In genomic region chr11:55872731-55873130, GRCh38 we compare ENCODE assay signal across 13 cellular contexts. TPM values are rescaled to one million over a fixed set of nuclear protein-coding genes. Genes with fewer than 3 reads are reported as not detected.
DNase-seq lines count a peak whose midpoint lies in the region; TF ChIP-seq lines count a peak whose summit lies in the region.
"Not testable (repeated sequence)": the region's sequence is repeated elsewhere in the genome, so short reads cannot be mapped to it uniquely, and the experiment has no call there.
"Had no signal": no experiment of that assay in that cellular context is flagged by ENCODE, and none has a peak within 500 bp of the region (broad histone marks: within the 10 kb centered on the region; RNA-seq: fewer than 3 reads in every experiment).

No MANE protein-coding gene starts in this region.

- not testable (repeated sequence) for H3K4me3 Mint-ChIP-seq in glutamatergic neuron (ENCODE audit: unreplicated experiment)

- not testable (repeated sequence) for H3K27me3 Mint-ChIP-seq in glutamatergic neuron (ENCODE audit: unreplicated experiment)

- not testable (repeated sequence) for H3K27me3 ChIP-seq in NT2/D1 (ENCODE audit: insufficient read depth, insufficient read length); dorsolateral prefrontal cortex; spleen (replicated peaks in 1 of 7)

- WGBS in spleen, 5 donors = 26 to 59% (median 31%) methylated on average over 14 to 33 of the region's 33 CpGs

- H3K27ac Mint-ChIP-seq in glutamatergic neuron (ENCODE audit: unreplicated experiment) = not testable (repeated sequence)

- not testable (repeated sequence) for H3K9me3 Mint-ChIP-seq in glutamatergic neuron (ENCODE audit: unreplicated experiment)

- H3K9me3 ChIP-seq in NT2/D1 (ENCODE audit: insufficient read depth, low read length) = not testable (repeated sequence)
- H3K9me3 ChIP-seq in spleen = peaks cover 0 to 30% (median 17%) of the 10 kb centered on the region in 8 donors

- not testable (repeated sequence) for TF ChIP-seq CTCF in LNCaP clone FGC (IDR thresholded peaks at IDR 0.05; ENCODE audit: control insufficient read depth, extremely low read depth, insufficient read depth); dorsolateral prefrontal cortex (IDR thresholded peaks at IDR 0.05 in 54 of 56, conservative IDR thresholded peaks at IDR 0.05 in 2 of 56; ENCODE audit: low read depth in 1 of 56, partially characterized antibody in 56 of 56); glutamatergic neuron (IDR thresholded peaks at IDR 0.05; ENCODE audit: partially characterized antibody, unreplicated experiment); spleen (IDR thresholded peaks at IDR 0.05 in 8 of 11, conservative IDR thresholded peaks at IDR 0.05 in 3 of 11)

- peak overlapping the region; percentile 45 for H3K4me3 ChIP-seq in LNCaP clone FGC (ENCODE audit: low read depth, low read length)
- peak overlapping the region; percentile 40 for H3K4me3 ChIP-seq in NT2/D1 (ENCODE audit: insufficient read length, low read depth)
- H3K4me3 ChIP-seq in dorsolateral prefrontal cortex = peak overlapping the region in 34 of 59 donors; percentile 12 to 55 (median 35)
- not testable (repeated sequence) for H3K4me3 ChIP-seq in spleen

- H3K9ac ChIP-seq in NT2/D1 (ENCODE audit: insufficient read length, low read depth) = peak overlapping the region; percentile 61

- H3K36me3 Mint-ChIP-seq in glutamatergic neuron (ENCODE audit: unreplicated experiment) = not testable (repeated sequence)

- H3K4me1 Mint-ChIP-seq in glutamatergic neuron (ENCODE audit: low read depth, unreplicated experiment) = not testable (repeated sequence)

- TF ChIP-seq POLR2A in spleen (IDR thresholded peaks at IDR 0.05) = not testable (repeated sequence)

- H3K4me1 ChIP-seq in NT2/D1 (ENCODE audit: insufficient read depth, insufficient read length); spleen: not testable (repeated sequence)

- intact Hi-C loops in dorsolateral prefrontal cortex (cut with DNase I); spleen (cut with DNase I; ENCODE audit: low total_unique reads): not testable (repeated sequence)

- DNase-seq in ELF-1 (ENCODE audit: low read depth, low spot score) (peak; percentile 84), LNCaP clone FGC (ENCODE audit: low read depth) (peak; percentile 1), activated gamma-delta T cell (lab: John Stamatoyannopoulos, UW) (peak; percentile 3), glutamatergic neuron (peak; percentile 20), spleen (peak; percentile 41)
- DNase-seq in NT2/D1 (ENCODE audit: low read depth, low spot score); dorsolateral prefrontal cortex: not testable (repeated sequence)

- not testable (repeated sequence) for H3K36me3 ChIP-seq in NT2/D1 (ENCODE audit: insufficient read depth, insufficient read length, low read length); spleen

- H3K27ac ChIP-seq in dorsolateral prefrontal cortex, spleen: not testable (repeated sequence)

RNA-seq across cellular contexts. Expression of gene TRIM51, which starts 10.4 kb away (rescaled TPM):
- total RNA-seq in dorsolateral prefrontal cortex (under 1 TPM in 1 of 120 experiments, not detected in 119; 0.59 TPM), glutamatergic neuron (ENCODE audit: unreplicated experiment) (0.37 TPM), spleen (not detected)
- not detected for polyA plus RNA-seq in spleen
- total RNA-seq: Caco-2; CD4-positive, alpha-beta T cell; H7; HFFc6; HT1080 had no signal
- polyA plus RNA-seq: BJ had no signal

RNA-seq across cellular contexts. Expression of gene OR5D16, which starts 34.2 kb away (rescaled TPM):
- total RNA-seq in dorsolateral prefrontal cortex (not detected), glutamatergic neuron (ENCODE audit: unreplicated experiment) (not detected), spleen (not detected)
- polyA plus RNA-seq in spleen = not detected
- total RNA-seq: Caco-2; CD4-positive, alpha-beta T cell; H7; HFFc6; HT1080 had no signal
- polyA plus RNA-seq: BJ had no signal

RNA-seq across cellular contexts. Expression of gene OR5W2, which starts 41.7 kb away (rescaled TPM):
- not detected for total RNA-seq in dorsolateral prefrontal cortex
- not detected for total RNA-seq in glutamatergic neuron (ENCODE audit: unreplicated experiment)
- not detected for total RNA-seq in spleen
- not detected for polyA plus RNA-seq in spleen
- total RNA-seq: Caco-2; CD4-positive, alpha-beta T cell; H7; HFFc6; HT1080 had no signal
- polyA plus RNA-seq: BJ had no signal

RNA-seq across cellular contexts. Expression of gene OR5L2, which starts 45.7 kb away (rescaled TPM):
- total RNA-seq in dorsolateral prefrontal cortex (not detected), glutamatergic neuron (ENCODE audit: unreplicated experiment) (not detected), spleen (not detected)
- not detected for polyA plus RNA-seq in spleen
- total RNA-seq: Caco-2; CD4-positive, alpha-beta T cell; H7; HFFc6; HT1080 had no signal
- polyA plus RNA-seq: BJ had no signal

RNA-seq across cellular contexts. Expression of gene OR5D18, which starts 53.3 kb away (rescaled TPM):
- total RNA-seq in dorsolateral prefrontal cortex (not detected), glutamatergic neuron (ENCODE audit: unreplicated experiment) (not detected), spleen (not detected)
- not detected for polyA plus RNA-seq in spleen
- total RNA-seq: Caco-2; CD4-positive, alpha-beta T cell; H7; HFFc6; HT1080 had no signal
- polyA plus RNA-seq: BJ had no signal
